10 cellular contexts compared by ENCODE assay signal in the genomic region with DNA sequence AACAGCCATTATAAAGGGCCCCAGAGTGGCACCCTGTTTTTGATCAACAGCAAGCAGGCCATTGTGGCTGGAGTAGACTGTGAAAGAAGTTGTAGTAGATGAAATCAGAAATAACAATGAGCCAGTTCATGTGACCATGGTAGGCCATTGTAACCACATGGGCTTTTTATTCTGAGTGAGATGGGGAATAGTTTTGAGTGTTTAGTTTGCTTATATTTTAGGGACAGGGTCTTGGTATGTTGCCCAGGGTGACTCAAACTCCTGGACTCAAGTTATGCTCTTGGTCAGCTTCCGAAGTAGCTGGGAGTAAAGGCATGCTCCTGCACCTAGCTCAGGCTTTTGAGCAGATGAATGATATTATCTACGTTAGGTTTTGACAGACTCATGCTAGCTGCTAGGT. TPM values are rescaled to one million over a fixed set of nuclear protein-coding genes. Genes with fewer than 3 reads are reported as not detected.
DNase-seq lines count a peak whose midpoint lies in the region; ATAC-seq, FAIRE-seq and TF ChIP-seq lines count a peak whose summit lies in the region.
"Had no signal": no experiment of that assay in that cellular context is flagged by ENCODE, and none has a peak within 500 bp of the region (broad histone marks: within the 10 kb centered on the region; RNA-seq: fewer than 3 reads in every experiment).

No MANE protein-coding gene starts in this region.

- H4K20me1 ChIP-seq in PC-3 (ENCODE audit: low read length): 0 out of 2 replicates have a peak, but pooled peaks cover 3% of the 10 kb centered on the region

- H3K36me3 ChIP-seq in PC-3 (ENCODE audit: low read depth, low read length): peaks cover 11% of the 10 kb centered on the region
- peaks cover 0 to 8% (median 0%) of the 10 kb centered on the region in 4 donors for H3K36me3 ChIP-seq in transverse colon

- no peaks in the 10 kb centered on the region for H3F3A ChIP-seq in PC-3 (ENCODE audit: low read length, unreplicated experiment)

- no peaks in the 10 kb centered on the region for H3K9me2 ChIP-seq in PC-3 (replicated peaks; ENCODE audit: low read length)

- intact Hi-C loops in PC-3 (cut with micrococcal nuclease): loop anchor here (5.0 kb wide), 1 partner anchor 51 kb away; no protein-coding TSS in a partner anchor
- intact Hi-C loops in transverse colon (cut with DNase I; ENCODE audit: low total_unique reads): no loop called here

- no peak overlapping the region for H3K9ac ChIP-seq in PC-3 (ENCODE audit: low read length)

- H3K27ac ChIP-seq in AG04450 (ENCODE audit: low read depth, low read length): no peak overlapping the region
- H3K27ac ChIP-seq in PC-3 (ENCODE audit: low read length): no peak overlapping the region
- H3K27ac ChIP-seq in transverse colon: no peak overlapping the region

- in situ Hi-C loops in transverse colon (cut with MboI; ENCODE audit: low pct_ligation_motif_present in 1 of 4, low pct_unique_long_range_greater_than_20kb in 1 of 4, low sequenced_read_pairs in 3 of 4): no loop called here

- peak; percentile 39 for DNase-seq in AG04450 (ENCODE audit: low read depth, low spot score)
- DNase-seq in GM12891 (ENCODE audit: insufficient read length, low spot score): no peak
- peak; percentile 83 for DNase-seq in astrocyte of the hippocampus (ENCODE audit: low read depth, low spot score)
- DNase-seq in globus pallidus (ENCODE audit: low spot score): peak; percentile 75
- no peak for DNase-seq in HPDE6-E6E7 (ENCODE audit: extremely low spot score)
- no peak for DNase-seq in PC-3
- no peak for DNase-seq in transverse colon
- DNase-seq: H7, NCI-H526 treated with DMSO at 0.1 percent for 48 hours had no signal

- TF ChIP-seq POLR2A in GM12891 (IDR thresholded peaks at IDR 0.05; ENCODE audit: low read depth, low read length) (no peak), transverse colon (IDR thresholded peaks at IDR 0.05) (no peak)

- no peak overlapping the region for H3K4me2 ChIP-seq in PC-3 (ENCODE audit: low read length)

- no peak for TF ChIP-seq EP300 in transverse colon (IDR thresholded peaks at IDR 0.05; ENCODE audit: low read depth)

- CTCF ChIA-PET in AG04450 (lab: Charles Lee) (interaction anchor here (0.6 to 1.2 kb wide), 2 partner anchors 20 to 634 kb away, joined by 3 to 5 read pairs; no protein-coding TSS in a partner anchor), PC-3 (lab: Charles Lee) (no interaction called here)

- 88 to 100% methylated on average over 1 to 2 of the region's 2 CpGs for WGBS in transverse colon (ENCODE audit: low coverage in 1 of 2), 2 donors

- H3K4me1 ChIP-seq in PC-3 (ENCODE audit: insufficient read depth, low read length): no peaks in the 10 kb centered on the region
- peaks cover 0 to 13% (median 2%) of the 10 kb centered on the region in 4 donors for H3K4me1 ChIP-seq in transverse colon

- H3K9me3 ChIP-seq in AG04450 (ENCODE audit: control insufficient read depth, insufficient read depth, low read length) (no peaks in the 10 kb centered on the region), PC-3 (ENCODE audit: low read length) (no peaks in the 10 kb centered on the region), transverse colon (no peaks in the 10 kb centered on the region)

- TF ChIP-seq CTCF in AG04450 (IDR thresholded peaks at IDR 0.05; ENCODE audit: low read depth, low read length) (no peak), PC-3 (conservative IDR thresholded peaks at IDR 0.05; ENCODE audit: low read depth, low read length) (no peak), transverse colon (IDR thresholded peaks at IDR 0.05) (no peak)

- peaks cover 68% of the 10 kb centered on the region for H3K79me2 ChIP-seq in PC-3 (ENCODE audit: low read length)

- no peak overlapping the region for H3K4me3 ChIP-seq in AG04450 (ENCODE audit: low read depth, low read length)
- H3K4me3 ChIP-seq in PC-3 (ENCODE audit: low read length): no peak overlapping the region
- H3K4me3 ChIP-seq in transverse colon: no peak overlapping the region

- peak; percentile 16 for FAIRE-seq in GM12891 (lab: Jason Lieb, UNC)

- POLR2A ChIA-PET in AG04450 (lab: Yijun Ruan, JAX): interaction anchor here (0.5 to 1.1 kb wide), 3 partner anchors 11 to 114 kb away, joined by 3 to 6 read pairs (median 4); no protein-coding TSS in a partner anchor
- POLR2A ChIA-PET in PC-3 (lab: Charles Lee; ENCODE audit: unreplicated experiment): no interaction called here

- ATAC-seq in PC-3: no peak
- ATAC-seq in activated CD4-positive, CD25-positive, alpha-beta regulatory T cell treated with anti-CD3 and anti-CD28 coated beads, Interleukin-2, amount 50 U/mL, for 24 hours: no peak

- no peak overlapping the region for H2AFZ ChIP-seq in PC-3 (ENCODE audit: low read length)

- no peaks in the 10 kb centered on the region for H3K27me3 ChIP-seq in AG04450 (ENCODE audit: control insufficient read depth, insufficient read depth, low read length)
- H3K27me3 ChIP-seq in PC-3 (ENCODE audit: low read length): no peaks in the 10 kb centered on the region
- H3K27me3 ChIP-seq in transverse colon: no peaks in the 10 kb centered on the region

- no TSS peak for BruUV-seq in PC-3 (replicated peaks; lab: Mats Ljungman, UMichigan)

TF ChIP-seq in GM12891, 5 proteins besides CTCF, POLR2A, EP300 and RAD21:
- TF ChIP-seq TAF1 (IDR thresholded peaks at IDR 0.05; ENCODE audit: low read depth, low read length) (no peak), PAX5 (IDR thresholded peaks at IDR 0.05; ENCODE audit: insufficient read depth, low read length, severe bottlenecking) (no peak), POLR2AphosphoS5 (IDR thresholded peaks at IDR 0.05; ENCODE audit: low read depth, low read length) (no peak), SPI1 (IDR thresholded peaks at IDR 0.05; ENCODE audit: low read depth, low read length) (no peak), POU2F2 (IDR thresholded peaks at IDR 0.05; ENCODE audit: low read depth, low read length) (no peak)

RNA-seq across cellular contexts. Expression of a gene that starts 12.0 kb away (rescaled TPM):
- polyA plus RNA-seq in AG04450 (2011; rRNA removed): 35.9 and 46.1 TPM in 2 replicates
- polyA minus RNA-seq in AG04450 (2011; rRNA and poly(A)+ RNA removed): 50.0 and 63.2 TPM in 2 replicates
- polyA plus RNA-seq in GM12891 (2012; ENCODE audit: low read depth, missing spikeins): 28.7 TPM
- total RNA-seq in PC-3 (2014; rRNA removed): 50.6 and 103 TPM in 2 replicates
- 100 to 1,000 TPM in 1 of 4 donors, 10 to 100 TPM in 3; 19.7 to 106 (median 33.1) TPM for total RNA-seq in transverse colon

RNA-seq across cellular contexts. Expression of a gene that starts 52.5 kb away (rescaled TPM):
- polyA plus RNA-seq in AG04450 (2011; rRNA removed): 2.8 and 3.3 TPM in 2 replicates
- 1.4 and 1.9 TPM in 2 replicates for polyA minus RNA-seq in AG04450 (2011; rRNA and poly(A)+ RNA removed)
- polyA plus RNA-seq in GM12891 (2012; ENCODE audit: low read depth, missing spikeins): 6.8 TPM
- total RNA-seq in PC-3 (2014; rRNA removed): 2.1 and 2.6 TPM in 2 replicates
- total RNA-seq in transverse colon: 10 to 100 TPM in 3 of 4 donors, 1 to 10 TPM in 1; 9.7 to 24.7 (median 15.7) TPM

Comparison
In these comparisons a context has a peak if more than half of its experiments do, and no peak if none do; other contexts are left out.
1. DNase-seq: peak in AG04450 (single experiment), astrocyte of the hippocampus (single experiment) and globus pallidus (single experiment); none in GM12891 (single experiment), HPDE6-E6E7 (single experiment), PC-3 (single experiment) and transverse colon (single experiment).